In the genomic region with DNA sequence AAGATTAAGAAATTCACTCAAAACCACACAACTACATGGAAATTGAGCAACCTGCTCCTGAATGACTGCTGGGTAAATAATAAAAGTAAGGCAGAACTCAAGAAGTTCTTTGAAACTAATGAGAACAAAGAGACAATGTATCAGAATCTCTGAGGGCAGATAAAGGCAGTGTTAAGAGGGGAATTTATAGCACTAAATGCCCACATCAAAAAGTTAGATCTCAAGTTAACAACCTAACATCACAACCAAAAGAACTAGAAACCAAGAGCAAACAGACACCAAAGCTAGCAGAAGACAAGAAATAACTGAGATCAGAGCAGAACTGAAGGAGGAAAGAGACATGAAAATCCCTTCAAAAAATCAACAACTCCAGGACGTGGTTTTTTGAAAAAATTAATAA, we compare ENCODE assay signal across 6 cellular contexts. TPM values are rescaled to one million over a fixed set of nuclear protein-coding genes. Genes with fewer than 3 reads are reported as not detected.
DNase-seq lines count a peak whose midpoint lies in the region; ATAC-seq and TF ChIP-seq lines count a peak whose summit lies in the region.
"Not testable (repeated sequence)": the region's sequence is repeated elsewhere in the genome, so short reads cannot be mapped to it uniquely, and the experiment has no call there.

No MANE protein-coding gene starts in this region.

- CTCF ChIA-PET in CD8-positive, alpha-beta T cell (lab: Charles Lee); naive thymus-derived CD4-positive, alpha-beta T cell (lab: Charles Lee): not testable (repeated sequence)

- ATAC-seq in CD8-positive, alpha-beta T cell: peak; percentile 55
- not testable (repeated sequence) for ATAC-seq in naive thymus-derived CD4-positive, alpha-beta T cell; stimulated activated naive CD8-positive, alpha-beta T cell treated with anti-CD3 and anti-CD28 coated beads, Interleukin-15, amount 100 ng/mL, for 72 hours

- H3K27me3 Mint-ChIP-seq in CD8-positive, alpha-beta T cell (ENCODE audit: low read depth); activated naive CD8-positive, alpha-beta T cell treated with anti-CD3 and anti-CD28 coated beads for 36 hours; stimulated activated naive CD8-positive, alpha-beta T cell treated with anti-CD3 and anti-CD28 coated beads, Interleukin-15, amount 100 ng/mL, for 72 hours: not testable (repeated sequence)
- peaks cover 11% of the 10 kb centered on the region for H3K27me3 Mint-ChIP-seq in activated naive CD4-positive, alpha-beta T cell treated with anti-CD3 and anti-CD28 coated beads, Interleukin-2, amount 50 U/mL, for 24 hours
- peaks cover 0 to 39% (median 30%) of the 10 kb centered on the region in 5 donors for H3K27me3 Mint-ChIP-seq in naive thymus-derived CD4-positive, alpha-beta T cell

- not testable (repeated sequence) for H3K4me3 ChIP-seq in CD8-positive, alpha-beta T cell (ENCODE audit: low read depth, low read length); Jurkat, Clone E6-1 (ENCODE audit: low read length); naive thymus-derived CD4-positive, alpha-beta T cell (ENCODE audit: low read length)

- H3K4me3 Mint-ChIP-seq in CD8-positive, alpha-beta T cell: peak overlapping the region; percentile 20
- H3K4me3 Mint-ChIP-seq in activated naive CD4-positive, alpha-beta T cell treated with anti-CD3 and anti-CD28 coated beads, Interleukin-2, amount 50 U/mL, for 24 hours: peak overlapping the region; percentile 42
- peak overlapping the region; percentile 30 for H3K4me3 Mint-ChIP-seq in activated naive CD8-positive, alpha-beta T cell treated with anti-CD3 and anti-CD28 coated beads for 36 hours
- H3K4me3 Mint-ChIP-seq in naive thymus-derived CD4-positive, alpha-beta T cell: peak overlapping the region in 7 of 10 donors; percentile 3 to 62 (median 34)
- peak overlapping the region; percentile 1 for H3K4me3 Mint-ChIP-seq in stimulated activated naive CD8-positive, alpha-beta T cell treated with anti-CD3 and anti-CD28 coated beads, Interleukin-15, amount 100 ng/mL, for 72 hours

- H3K4me1 Mint-ChIP-seq in CD8-positive, alpha-beta T cell (ENCODE audit: low read depth): peaks cover 46% of the 10 kb centered on the region
- peaks cover 33% of the 10 kb centered on the region for H3K4me1 Mint-ChIP-seq in activated naive CD4-positive, alpha-beta T cell treated with anti-CD3 and anti-CD28 coated beads, Interleukin-2, amount 50 U/mL, for 24 hours
- H3K4me1 Mint-ChIP-seq in activated naive CD8-positive, alpha-beta T cell treated with anti-CD3 and anti-CD28 coated beads for 36 hours: peaks cover 47% of the 10 kb centered on the region
- peaks cover 9 to 57% (median 22%) of the 10 kb centered on the region in 7 donors for H3K4me1 Mint-ChIP-seq in naive thymus-derived CD4-positive, alpha-beta T cell
- H3K4me1 Mint-ChIP-seq in stimulated activated naive CD8-positive, alpha-beta T cell treated with anti-CD3 and anti-CD28 coated beads, Interleukin-15, amount 100 ng/mL, for 72 hours: peaks cover 43% of the 10 kb centered on the region

- H3K27me3 ChIP-seq in CD8-positive, alpha-beta T cell (ENCODE audit: insufficient read depth, low read length); naive thymus-derived CD4-positive, alpha-beta T cell (ENCODE audit: control insufficient read depth in 2 of 2, insufficient read depth in 2 of 2, low read length in 2 of 2): not testable (repeated sequence)

- H3K9me3 Mint-ChIP-seq in CD8-positive, alpha-beta T cell: peaks cover 17% of the 10 kb centered on the region
- peaks cover 15% of the 10 kb centered on the region for H3K9me3 Mint-ChIP-seq in activated naive CD4-positive, alpha-beta T cell treated with anti-CD3 and anti-CD28 coated beads, Interleukin-2, amount 50 U/mL, for 24 hours
- H3K9me3 Mint-ChIP-seq in activated naive CD8-positive, alpha-beta T cell treated with anti-CD3 and anti-CD28 coated beads for 36 hours: peaks cover 37% of the 10 kb centered on the region
- peaks cover 0 to 33% (median 20%) of the 10 kb centered on the region in 11 donors for H3K9me3 Mint-ChIP-seq in naive thymus-derived CD4-positive, alpha-beta T cell
- peaks cover 17% of the 10 kb centered on the region in 2 donors for H3K9me3 Mint-ChIP-seq in stimulated activated naive CD8-positive, alpha-beta T cell treated with anti-CD3 and anti-CD28 coated beads, Interleukin-15, amount 100 ng/mL, for 72 hours

- H3K4me1 ChIP-seq in CD8-positive, alpha-beta T cell (ENCODE audit: insufficient read depth, low read length): peaks cover 36% of the 10 kb centered on the region
- H3K4me1 ChIP-seq in naive thymus-derived CD4-positive, alpha-beta T cell (ENCODE audit: control insufficient read depth in 2 of 2, insufficient read depth in 2 of 2, low read length in 2 of 2): not testable (repeated sequence)

- H3K9me3 ChIP-seq in CD8-positive, alpha-beta T cell (ENCODE audit: low read length); naive thymus-derived CD4-positive, alpha-beta T cell (ENCODE audit: control insufficient read depth in 2 of 3, low read length in 3 of 3): not testable (repeated sequence)

- intact Hi-C loops in CD8-positive, alpha-beta T cell (cut with DNase I, micrococcal nuclease): loop anchor here in 1 of 2 experiments (5.0 kb wide), 1 partner anchor 249 kb away; no protein-coding TSS in a partner anchor
- intact Hi-C loops in naive thymus-derived CD4-positive, alpha-beta T cell (cut with micrococcal nuclease): not testable (repeated sequence)

- peak overlapping the region; percentile 56 for H3K27ac Mint-ChIP-seq in CD8-positive, alpha-beta T cell
- H3K27ac Mint-ChIP-seq in activated naive CD4-positive, alpha-beta T cell treated with anti-CD3 and anti-CD28 coated beads, Interleukin-2, amount 50 U/mL, for 24 hours: peak overlapping the region; percentile 18
- peak overlapping the region; percentile 9 for H3K27ac Mint-ChIP-seq in activated naive CD8-positive, alpha-beta T cell treated with anti-CD3 and anti-CD28 coated beads for 36 hours
- H3K27ac Mint-ChIP-seq in naive thymus-derived CD4-positive, alpha-beta T cell: peak overlapping the region in 6 of 9 donors; percentile 0 to 34 (median 15)
- H3K27ac Mint-ChIP-seq in stimulated activated naive CD8-positive, alpha-beta T cell treated with anti-CD3 and anti-CD28 coated beads, Interleukin-15, amount 100 ng/mL, for 72 hours: peak overlapping the region in 1 of 2 donors; percentile 34

- DNase-seq in CD8-positive, alpha-beta T cell; activated naive CD8-positive, alpha-beta T cell treated with anti-CD3 and anti-CD28 coated beads for 36 hours; stimulated activated naive CD8-positive, alpha-beta T cell treated with anti-CD3 and anti-CD28 coated beads, Interleukin-15, amount 100 ng/mL, for 72 hours: not testable (repeated sequence)
- DNase-seq in Jurkat, Clone E6-1 (ENCODE audit: low read depth, low spot score): peak; percentile 33
- peak in 2 of 9 donors; percentile 21 to 55 for DNase-seq in naive thymus-derived CD4-positive, alpha-beta T cell

- TF ChIP-seq CTCF in CD8-positive, alpha-beta T cell (IDR thresholded peaks at IDR 0.05): not testable (repeated sequence)

- H3K36me3 ChIP-seq in CD8-positive, alpha-beta T cell (ENCODE audit: insufficient read depth, low read length); naive thymus-derived CD4-positive, alpha-beta T cell (ENCODE audit: control insufficient read depth in 2 of 3, insufficient read depth in 3 of 3, low read length in 3 of 3): not testable (repeated sequence)

- H3K27ac ChIP-seq in CD8-positive, alpha-beta T cell (ENCODE audit: low read depth, low read length); naive thymus-derived CD4-positive, alpha-beta T cell (ENCODE audit: low read depth, low read length): not testable (repeated sequence)

- POLR2A ChIA-PET in CD8-positive, alpha-beta T cell (lab: Charles Lee): interaction anchor here (1.0 kb wide), 1 partner anchor 44 kb away, joined by 3 read pairs; the partner anchor contains the start of gene PCNX4
- POLR2A ChIA-PET in naive thymus-derived CD4-positive, alpha-beta T cell (lab: Charles Lee): not testable (repeated sequence)

- H3K36me3 Mint-ChIP-seq in CD8-positive, alpha-beta T cell; activated naive CD4-positive, alpha-beta T cell treated with anti-CD3 and anti-CD28 coated beads, Interleukin-2, amount 50 U/mL, for 24 hours: not testable (repeated sequence)
- H3K36me3 Mint-ChIP-seq in activated naive CD8-positive, alpha-beta T cell treated with anti-CD3 and anti-CD28 coated beads for 36 hours: peaks cover 16% of the 10 kb centered on the region
- H3K36me3 Mint-ChIP-seq in naive thymus-derived CD4-positive, alpha-beta T cell: peaks cover 0 to 12% (median 0%) of the 10 kb centered on the region in 5 donors

RNA-seq across cellular contexts. Expression of gene PCNX4, which starts 43.7 kb away (rescaled TPM):
- total RNA-seq in CD8-positive, alpha-beta T cell: 10 to 100 TPM; 16.3 to 25.1 TPM
- 41.3 TPM for polyA plus RNA-seq in Jurkat, Clone E6-1 (2012; ENCODE audit: insufficient read depth, insufficient read length)
- 10 to 100 TPM; 28.3 to 30.9 TPM for total RNA-seq in activated naive CD8-positive, alpha-beta T cell treated with anti-CD3 and anti-CD28 coated beads for 36 hours
- 10 to 100 TPM; 34.9 to 48.2 (median 43.3) TPM for total RNA-seq in naive thymus-derived CD4-positive, alpha-beta T cell
- polyA plus RNA-seq in naive thymus-derived CD4-positive, alpha-beta T cell: 10 to 100 TPM; 17.2 to 22.5 TPM
